ENCODE assay signal across 15 cellular contexts in genomic region chr3:175274474-175275218, GRCh38.
DNase-seq lines count a peak whose midpoint lies in the region; ATAC-seq, FAIRE-seq and TF ChIP-seq lines count a peak whose summit lies in the region.
"Had no signal": no experiment of that assay in that cellular context is flagged by ENCODE, and none has a peak within 500 bp of the region (broad histone marks: within the 10 kb centered on the region; RNA-seq: fewer than 3 reads in every experiment).

No MANE protein-coding gene starts in this region.

- no peaks in the 10 kb centered on the region for H3K79me2 ChIP-seq in GM23338 (replicated peaks; ENCODE audit: insufficient read depth)

- no peaks in the 10 kb centered on the region for H3K36me3 Mint-ChIP-seq in GM23338 (ENCODE audit: low read depth)
- H3K36me3 Mint-ChIP-seq in memory B cell: no peaks in the 10 kb centered on the region

- H3K4me3 Mint-ChIP-seq in GM23338: no peak overlapping the region
- no peak overlapping the region for H3K4me3 Mint-ChIP-seq in memory B cell

- no peak for TF ChIP-seq POLR2A in GM12892 (IDR thresholded peaks at IDR 0.05; ENCODE audit: low read depth, low read length)
- no peak for TF ChIP-seq POLR2A in heart left ventricle (IDR thresholded peaks at IDR 0.05)

- no peaks in the 10 kb centered on the region for H3K36me3 ChIP-seq in GM23338 (ENCODE audit: insufficient read depth)
- H3K36me3 ChIP-seq in heart left ventricle: no peaks in the 10 kb centered on the region
- H3K36me3 ChIP-seq: lower lobe of right lung, SJCRH30 had no signal

- WGBS in heart left ventricle, 4 donors: 63 to 87% (median 78%) methylated on average over 1 of the region's 1 CpG

- no peaks in the 10 kb centered on the region for H3K4me1 ChIP-seq in GM23338 (ENCODE audit: insufficient read depth)
- no peaks in the 10 kb centered on the region for H3K4me1 ChIP-seq in heart left ventricle
- H3K4me1 ChIP-seq: lower lobe of right lung had no signal

- H3K27ac ChIP-seq in GM23338 (ENCODE audit: low read depth): no peak overlapping the region
- H3K27ac ChIP-seq in heart left ventricle: no peak overlapping the region
- H3K27ac ChIP-seq: lower lobe of right lung, SJCRH30, VCaP had no signal

- H3K9me3 ChIP-seq in heart left ventricle: no peaks in the 10 kb centered on the region
- H3K9me3 ChIP-seq: lower lobe of right lung, SJCRH30 had no signal

- H3K4me3 ChIP-seq in GM23338: no peak overlapping the region
- no peak overlapping the region for H3K4me3 ChIP-seq in heart left ventricle
- H3K4me3 ChIP-seq: lower lobe of right lung, SJCRH30 had no signal

- H3K9me2 ChIP-seq in GM23338 (ENCODE audit: insufficient read depth): no peaks in the 10 kb centered on the region

- no peaks in the 10 kb centered on the region for H3K9me3 Mint-ChIP-seq in GM23338
- no peaks in the 10 kb centered on the region for H3K9me3 Mint-ChIP-seq in memory B cell

- H3K4me2 ChIP-seq in GM23338: no peak overlapping the region

- H4K20me1 ChIP-seq in GM23338 (replicated peaks; ENCODE audit: insufficient read depth): no peaks in the 10 kb centered on the region

- H3K4me1 Mint-ChIP-seq in GM23338 (peaks cover 2% of the 10 kb centered on the region; the same call in 2 of the 3 replicates), memory B cell (no peaks in the 10 kb centered on the region)

- peak overlapping the region; percentile 57; the same call in 1 of the 2 replicates for H2AFZ ChIP-seq in GM23338

- no peaks in the 10 kb centered on the region for H3K27me3 Mint-ChIP-seq in GM23338 (ENCODE audit: insufficient read depth, low read depth, poor library complexity)
- H3K27me3 Mint-ChIP-seq in memory B cell: no peaks in the 10 kb centered on the region

- ATAC-seq in GM23338 (no peak), HG03571 (IDR thresholded peaks at IDR 0.05; ENCODE audit: unreplicated experiment) (peak; percentile 21), memory B cell (ENCODE audit: low read depth) (peak; percentile 29), heart left ventricle (no peak)

- H3K27me3 ChIP-seq in GM23338 (ENCODE audit: insufficient read depth) (no peaks in the 10 kb centered on the region), heart left ventricle (no peaks in the 10 kb centered on the region)
- H3K27me3 ChIP-seq: SJCRH30 had no signal

- DNase-seq in NOMO-1 treated with DMSO at 0.1 percent for 48 hours (lab: John Stamatoyannopoulos, UW; ENCODE audit: unreplicated experiment): peak; percentile 11
- DNase-seq in NOMO-1 (lab: John Stamatoyannopoulos, UW; ENCODE audit: unreplicated experiment in 2 of 2): no peak
- DNase-seq in GM23338 (ENCODE audit: low spot score): no peak
- no peak for DNase-seq in memory B cell (ENCODE audit: low spot score in 2 of 2)
- no peak for DNase-seq in GM12892 (ENCODE audit: insufficient read length)
- DNase-seq in AG08396 (ENCODE audit: low spot score): no peak
- no peak for DNase-seq in heart left ventricle
- DNase-seq: activated T-cell treated with anti-CD3 and anti-CD28 coated beads for 4 hours; anterior cingulate cortex; effector CD4-positive, alpha-beta T cell; lower lobe of right lung; SJCRH30; stimulated activated CD4-positive, alpha-beta T cell treated with anti-CD3 and anti-CD28 coated beads, Interleukin-15, amount 100 ng/mL, for 24 hours had no signal

- TF ChIP-seq CTCF in GM23338 (conservative IDR thresholded peaks at IDR 0.05; ENCODE audit: low read depth in 2 of 2) (no peak), heart left ventricle (IDR thresholded peaks at IDR 0.05) (no peak)

- H3F3A ChIP-seq in GM23338 (replicated peaks; ENCODE audit: low read depth): no peaks in the 10 kb centered on the region

- no peak for FAIRE-seq in GM12892 (lab: Jason Lieb, UNC)

- intact Hi-C loops in heart left ventricle (cut with DNase I): no loop called here

- H3K27ac Mint-ChIP-seq in GM23338: no peak overlapping the region
- H3K27ac Mint-ChIP-seq in memory B cell: no peak overlapping the region

TF ChIP-seq in GM23338, 12 proteins besides CTCF, POLR2A, EP300 and RAD21 (continues in another document):
- TF ChIP-seq CREB1 (CRISPR knock-in tag; IDR thresholded peaks at IDR 0.05; ENCODE audit: low read depth) (no peak), EZH2phosphoT487 (IDR thresholded peaks at IDR 0.05; ENCODE audit: unreplicated experiment) (no peak), REST (IDR thresholded peaks at IDR 0.05; ENCODE audit: unreplicated experiment) (no peak), EZH2 (IDR thresholded peaks at IDR 0.05; ENCODE audit: low read depth, unreplicated experiment) (no peak), STAT1 (IDR thresholded peaks at IDR 0.05; ENCODE audit: unreplicated experiment) (no peak), POLR2AphosphoS5 (IDR thresholded peaks at IDR 0.05; ENCODE audit: low read depth) (no peak), NANOG (IDR thresholded peaks at IDR 0.05; ENCODE audit: borderline replicate concordance) (no peak), ZNF114 (CRISPR knock-in tag; IDR thresholded peaks at IDR 0.05) (no peak)

Comparison
In these comparisons a context has a peak if more than half of its experiments do, and no peak if none do; other contexts are left out.
1. ATAC-seq: peak in HG03571 (single experiment) and memory B cell (single experiment); none in GM23338 (single experiment) and heart left ventricle (0 of 4).